ENCODE assay signal across 10 cellular contexts in genomic region chr16:87661561-87661960, GRCh38. TPM values are rescaled to one million over a fixed set of nuclear protein-coding genes. Genes with fewer than 3 reads are reported as not detected.
DNase-seq lines count a peak whose midpoint lies in the region; ATAC-seq lines count a peak whose summit lies in the region.
"Had no signal": no experiment of that assay in that cellular context is flagged by ENCODE, and none has a peak within 500 bp of the region (broad histone marks: within the 10 kb centered on the region; RNA-seq: fewer than 3 reads in every experiment).

No MANE protein-coding gene starts in this region.

- no peaks in the 10 kb centered on the region for H3K27me3 ChIP-seq in SJCRH30

- H3K9me3 ChIP-seq in SJCRH30 (replicated peaks) = no peaks in the 10 kb centered on the region

- DNase-seq in DMS 273 (lab: John Stamatoyannopoulos, UW; ENCODE audit: unreplicated experiment) (peak; percentile 32), DMS 273 treated with DMSO at 0.1 percent for 48 hours (lab: John Stamatoyannopoulos, UW) (no peak), SJCRH30 (peak; percentile 52 to 60), epidermal melanocyte (ENCODE audit: insufficient read length, low spot score) (peak; percentile 74), renal cortical epithelial cell (ENCODE audit: low read depth) (peak; percentile 18), NCI-H2196 (lab: John Stamatoyannopoulos, UW; ENCODE audit: unreplicated experiment) (no peak)

- ATAC-seq in HG02763 (IDR thresholded peaks at IDR 0.05; ENCODE audit: unreplicated experiment) = no peak
- ATAC-seq in HG03342 (IDR thresholded peaks at IDR 0.05; ENCODE audit: unreplicated experiment) = no peak

- H3K27ac ChIP-seq in SJCRH30 = no peak overlapping the region
- H3K27ac ChIP-seq: 22Rv1, SK-N-MC had no signal

- 0 out of 2 replicates have a peak, but pooled peaks cover 3% of the 10 kb centered on the region for H3K4me1 ChIP-seq in SJCRH30

- no peaks in the 10 kb centered on the region for H3K36me3 ChIP-seq in SJCRH30

- no peak overlapping the region for H3K4me3 ChIP-seq in SJCRH30
- H3K4me3 ChIP-seq: SK-N-MC had no signal

RNA-seq across cellular contexts. Expression of gene JPH3, which starts 59.3 kb away (rescaled TPM):
- total RNA-seq in SJCRH30 (2014; rRNA removed; shearing (Covaris generic)) = not detected in 2 replicates
- total RNA-seq in renal cortical epithelial cell = 0.35 and 0.50 TPM in 2 replicates

Comparison
In these comparisons a context has a peak if more than half of its experiments do, and no peak if none do; other contexts are left out.
1. DNase-seq: peak in DMS 273 (single experiment), SJCRH30 (2 of 2), epidermal melanocyte (single experiment) and renal cortical epithelial cell (single experiment); none in DMS 273 treated with DMSO at 0.1 percent for 48 hours (single experiment) and NCI-H2196 (single experiment).